11 cellular contexts compared by ENCODE assay signal in the genomic region with DNA sequence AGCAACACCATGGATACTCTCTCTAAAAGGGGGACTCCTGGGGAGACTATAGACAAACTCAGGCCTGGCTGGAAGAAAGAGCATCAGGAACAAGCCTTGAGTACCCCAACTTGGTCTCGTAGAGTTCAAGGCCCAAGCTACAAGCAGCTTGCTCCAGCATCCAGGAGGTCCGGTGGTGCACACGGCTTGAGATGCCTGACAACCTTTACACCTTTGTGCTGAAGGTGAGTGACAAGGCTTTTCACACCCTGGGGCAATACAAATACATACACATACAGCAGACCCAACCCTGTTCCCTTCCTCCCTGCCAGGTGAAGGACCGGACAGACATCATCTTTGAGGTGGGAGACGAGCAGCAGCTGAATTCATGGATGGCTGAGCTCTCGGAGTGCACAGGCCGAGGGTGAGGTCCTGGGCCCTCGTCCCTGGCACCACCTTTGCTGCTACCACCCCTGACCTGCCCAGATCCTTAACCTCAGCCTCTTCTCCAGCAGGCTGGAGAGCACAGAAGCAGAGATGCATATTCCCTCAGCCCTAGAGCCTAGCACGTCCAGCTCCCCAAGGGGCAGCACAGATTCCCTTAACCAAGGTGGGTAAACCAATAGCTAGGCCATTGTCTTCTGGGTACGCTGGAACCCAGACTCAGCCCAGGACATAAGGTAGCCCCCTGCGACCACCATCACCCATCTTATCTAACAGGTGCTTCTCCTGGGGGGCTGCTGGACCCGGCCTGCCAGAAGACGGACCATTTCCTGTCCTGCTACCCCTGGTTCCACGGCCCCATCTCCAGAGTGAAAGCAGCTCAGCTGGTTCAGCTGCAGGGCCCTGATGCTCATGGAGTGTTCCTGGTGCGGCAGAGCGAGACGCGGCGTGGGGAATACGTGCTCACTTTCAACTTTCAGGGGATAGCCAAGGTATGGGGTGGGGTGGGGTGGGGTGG. TPM values are rescaled to one million over a fixed set of nuclear protein-coding genes. Genes with fewer than 3 reads are reported as not detected.
DNase-seq lines count a peak whose midpoint lies in the region; ATAC-seq, FAIRE-seq and TF ChIP-seq lines count a peak whose summit lies in the region.
"Had no signal": no experiment of that assay in that cellular context is flagged by ENCODE, and none has a peak within 500 bp of the region (broad histone marks: within the 10 kb centered on the region; RNA-seq: fewer than 3 reads in every experiment).

No MANE protein-coding gene starts in this region.

- intact Hi-C loops in pancreas (cut with DNase I) = no loop called here

- no peak for TF ChIP-seq CTCF in GM12865 (IDR thresholded peaks at IDR 0.05; ENCODE audit: insufficient read depth, low read depth, low read length, missing control alignments)
- TF ChIP-seq CTCF in RWPE2 (IDR thresholded peaks at IDR 0.05; ENCODE audit: poor library complexity, severe bottlenecking) = no peak
- no peak for TF ChIP-seq CTCF in gastroesophageal sphincter (IDR thresholded peaks at IDR 0.05)
- TF ChIP-seq CTCF in pancreas (IDR thresholded peaks at IDR 0.05) = no peak

- H3K27me3 ChIP-seq in RWPE2 (ENCODE audit: insufficient read depth, poor library complexity, severe bottlenecking) = no peaks in the 10 kb centered on the region
- no peaks in the 10 kb centered on the region for H3K27me3 ChIP-seq in gastroesophageal sphincter
- H3K27me3 ChIP-seq in pancreas = no peaks in the 10 kb centered on the region

- peaks cover 24% of the 10 kb centered on the region for H3K4me1 ChIP-seq in RWPE2 (ENCODE audit: insufficient read depth, poor library complexity, severe bottlenecking)
- peaks cover 0 to 90% (median 18%) of the 10 kb centered on the region in 3 donors for H3K4me1 ChIP-seq in gastroesophageal sphincter
- peaks cover 29 to 46% (median 43%) of the 10 kb centered on the region in 3 donors for H3K4me1 ChIP-seq in pancreas

- no peaks in the 10 kb centered on the region for H3K9me3 ChIP-seq in RWPE2 (ENCODE audit: severe bottlenecking)
- H3K9me3 ChIP-seq in gastroesophageal sphincter = no peaks in the 10 kb centered on the region
- H3K9me3 ChIP-seq in pancreas = no peaks in the 10 kb centered on the region

- H3K27ac ChIP-seq in RWPE2 (ENCODE audit: poor library complexity, severe bottlenecking) (peak overlapping the region; percentile 53), gastroesophageal sphincter (peak overlapping the region in 3 of 4 donors; percentile 57 to 71 (median 63)), pancreas (peak overlapping the region in 3 of 4 donors; percentile 66 to 74 (median 70))

- TF ChIP-seq POLR2A in gastroesophageal sphincter (IDR thresholded peaks at IDR 0.05) = no peak

- H3K36me3 ChIP-seq in RWPE2 (ENCODE audit: low read depth) (peaks cover 49% of the 10 kb centered on the region), gastroesophageal sphincter (peaks cover 0 to 96% of the 10 kb centered on the region in 2 donors), pancreas (peaks cover 0 to 4% (median 0%) of the 10 kb centered on the region in 3 donors)

- H3K4me3 ChIP-seq in GM12865 (ENCODE audit: low read depth, low read length) (no peak overlapping the region), RWPE2 (ENCODE audit: severe bottlenecking) (no peak overlapping the region), gastroesophageal sphincter (no peak overlapping the region), pancreas (no peak overlapping the region)

- DNase-seq in GM12865 (ENCODE audit: low read depth) (peak; percentile 1), RWPE2 (ENCODE audit: low spot score) (no peak), pancreas (peak in 1 of 6 donors; percentile 12), NCI-H2107 (lab: John Stamatoyannopoulos, UW) (no peak), middle frontal gyrus (ENCODE audit: extremely low spot score, low spot score) (no peak), DMS153 (lab: John Stamatoyannopoulos, UW) (no peak)
- DNase-seq: activated naive CD4-positive, alpha-beta T cell; nucleus accumbens; T-helper 1 cell had no signal

- 93% methylated on average over 3 of the region's 20 CpGs; no CpG with 5 or more reads in 1 of the 2 donors for WGBS in gastroesophageal sphincter (ENCODE audit: low coverage in 1 of 2), 2 donors
- 72 to 73% methylated on average over 20 of the region's 20 CpGs for WGBS in pancreas, 2 donors

- ATAC-seq in RWPE2 (ENCODE audit: low read depth) = no peak
- ATAC-seq in gastroesophageal sphincter = no peak
- peak in 1 of 4 donors; percentile 2 for ATAC-seq in pancreas
- ATAC-seq in GM21360 (IDR thresholded peaks at IDR 0.05; ENCODE audit: unreplicated experiment) = no peak

- FAIRE-seq in pancreas (lab: Jason Lieb, UNC) = no peak

- TF ChIP-seq EP300 in gastroesophageal sphincter (IDR thresholded peaks at IDR 0.05) = no peak

RNA-seq across cellular contexts. Expression of gene SH2B3, which starts 41.2 kb away (rescaled TPM):
- total RNA-seq in gastroesophageal sphincter (10 to 100 TPM; 17.0 to 33.1 (median 23.3) TPM), pancreas (10 to 100 TPM in 3 of 6 donors, 1 to 10 TPM in 3; 5.4 to 15.0 (median 9.3) TPM)
- polyA plus RNA-seq in pancreas = 1 to 10 TPM; 2.8 to 4.1 TPM
